Comparison of ENCODE assay signal across 13 cellular contexts in genomic region chr16:68200120-68200783, GRCh38. TPM values are rescaled to one million over a fixed set of nuclear protein-coding genes. Genes with fewer than 3 reads are reported as not detected.
DNase-seq lines count a peak whose midpoint lies in the region; ATAC-seq and TF ChIP-seq lines count a peak whose summit lies in the region.
"Had no signal": no experiment of that assay in that cellular context is flagged by ENCODE, and none has a peak within 500 bp of the region (broad histone marks: within the 10 kb centered on the region; RNA-seq: fewer than 3 reads in every experiment).

No MANE protein-coding gene starts in this region.

- H3K27me3 Mint-ChIP-seq in activated T-cell treated with anti-CD3 and anti-CD28 coated beads, Interleukin-2, amount 50 U/mL, for 4 hours (ENCODE audit: low read depth): no peaks in the 10 kb centered on the region
- H3K27me3 Mint-ChIP-seq in T-cell: no peaks in the 10 kb centered on the region

- H3K27ac Mint-ChIP-seq in T-cell: peak overlapping the region; percentile 69 to 74

- POLR2A ChIA-PET in T-cell (lab: Charles Lee): no interaction called here

- TF ChIP-seq CTCF in fibroblast of mammary gland (conservative IDR thresholded peaks at IDR 0.05; ENCODE audit: control insufficient read depth, insufficient read depth, low read depth, low read length) (no peak), upper lobe of left lung (IDR thresholded peaks at IDR 0.05) (no peak)

- peaks cover 13% of the 10 kb centered on the region for H3K4me1 Mint-ChIP-seq in activated T-cell treated with anti-CD3 and anti-CD28 coated beads, Interleukin-2, amount 50 U/mL, for 4 hours (ENCODE audit: low read depth)
- peaks cover 7 to 30% (median 19%) of the 10 kb centered on the region in 3 donors for H3K4me1 Mint-ChIP-seq in T-cell

- H3K9me3 Mint-ChIP-seq in activated T-cell treated with anti-CD3 and anti-CD28 coated beads, Interleukin-2, amount 50 U/mL, for 4 hours: no peaks in the 10 kb centered on the region
- no peaks in the 10 kb centered on the region for H3K9me3 Mint-ChIP-seq in T-cell

- H3K4me3 Mint-ChIP-seq in activated T-cell treated with anti-CD3 and anti-CD28 coated beads, Interleukin-2, amount 50 U/mL, for 4 hours: no peak overlapping the region
- no peak overlapping the region for H3K4me3 Mint-ChIP-seq in T-cell

- no peaks in the 10 kb centered on the region for H3K4me1 ChIP-seq in upper lobe of left lung
- H3K4me1 ChIP-seq: HAP-1 had no signal

- CTCF ChIA-PET in T-cell (lab: Charles Lee): no interaction called here

- no peaks in the 10 kb centered on the region for H3K27me3 ChIP-seq in upper lobe of left lung

- no peak for DNase-seq in activated T-cell treated with anti-CD3 and anti-CD28 coated beads, Interleukin-2, amount 50 U/mL, for 4 hours
- DNase-seq in activated T-cell treated with anti-CD3 and anti-CD28 coated beads, Interleukin-2, amount 50 U/mL, for 48 hours: no peak
- DNase-seq in T-cell: no peak
- peak; percentile 67 for DNase-seq in fibroblast of mammary gland (ENCODE audit: low read depth)
- DNase-seq in stimulated activated naive CD8-positive, alpha-beta T cell treated with anti-CD3 and anti-CD28 coated beads, Interleukin-15, Interleukin-2, amounts not matched to agents 100 U/mL and 50 U/mL, for 24 hours: no peak
- DNase-seq in MV-4-11 (lab: John Stamatoyannopoulos, UW): no peak
- no peak for DNase-seq in upper lobe of left lung
- DNase-seq: activated gamma-delta T cell, AML-193, NCI-H2107, SW 1271 had no signal

- H3K36me3 ChIP-seq in upper lobe of left lung: peaks cover 0 to 22% (median 3%) of the 10 kb centered on the region in 4 donors
- H3K36me3 ChIP-seq: HAP-1 had no signal

- no peak for TF ChIP-seq EP300 in upper lobe of left lung (IDR thresholded peaks at IDR 0.05)

- H3K9me3 ChIP-seq in upper lobe of left lung: no peaks in the 10 kb centered on the region
- H3K9me3 ChIP-seq: HAP-1 had no signal

- peaks cover 4% of the 10 kb centered on the region for H3K36me3 Mint-ChIP-seq in activated T-cell treated with anti-CD3 and anti-CD28 coated beads, Interleukin-2, amount 50 U/mL, for 4 hours (ENCODE audit: insufficient read depth)
- peaks cover 8% of the 10 kb centered on the region for H3K36me3 Mint-ChIP-seq in T-cell

- peak; percentile 79 to 81 for ATAC-seq in activated T-cell treated with anti-CD3 and anti-CD28 coated beads, Interleukin-2, amount 50 U/mL, for 4 hours
- ATAC-seq in T-cell (replicated peaks in 1 of 4): no peak
- ATAC-seq in stimulated activated naive CD8-positive, alpha-beta T cell treated with anti-CD3 and anti-CD28 coated beads, Interleukin-15, Interleukin-2, amounts not matched to agents 100 U/mL and 50 U/mL, for 24 hours: peak; percentile 90
- ATAC-seq in HG03378 (IDR thresholded peaks at IDR 0.05; ENCODE audit: unreplicated experiment): no peak
- no peak for ATAC-seq in upper lobe of left lung (ENCODE audit: low FRiP score in 2 of 2)

- WGBS in upper lobe of left lung, 2 donors: 51 to 54% methylated on average over 3 of the region's 3 CpGs

- no peak overlapping the region for H3K4me3 ChIP-seq in fibroblast of mammary gland (ENCODE audit: control insufficient read depth, low read depth, low read length)
- H3K4me3 ChIP-seq in upper lobe of left lung: no peak overlapping the region
- H3K4me3 ChIP-seq: HAP-1 had no signal

- no peak for TF ChIP-seq POLR2A in upper lobe of left lung (IDR thresholded peaks at IDR 0.05)

- H3K27ac ChIP-seq in upper lobe of left lung: no peak overlapping the region

RNA-seq across cellular contexts. Expression of gene ESRP2, which starts 35.7 kb away (rescaled TPM):
- 1 to 10 TPM in 1 of 3 donors, under 1 TPM in 2; 0.53 to 1.3 (median 0.68) TPM for total RNA-seq in activated T-cell treated with anti-CD3 and anti-CD28 coated beads, Interleukin-2, amount 50 U/mL, for 4 hours
- total RNA-seq in T-cell (under 1 TPM in 3 of 5 donors, not detected in 2; 0.47 to 0.79 (median 0.62) TPM), upper lobe of left lung (100 to 1,000 TPM in 1 of 6 donors, 10 to 100 TPM in 5; 54.2 to 102 (median 64.4) TPM)

RNA-seq across cellular contexts. Expression of gene PLA2G15, which starts 44.9 kb away (rescaled TPM):
- total RNA-seq in activated T-cell treated with anti-CD3 and anti-CD28 coated beads, Interleukin-2, amount 50 U/mL, for 4 hours: 10 to 100 TPM in 1 of 3 donors, 1 to 10 TPM in 2; 7.4 to 11.0 (median 7.9) TPM
- total RNA-seq in T-cell: 10 to 100 TPM in 4 of 5 donors, 1 to 10 TPM in 1; 8.7 to 16.4 (median 10.9) TPM
- 10 to 100 TPM; 25.6 to 84.8 (median 57.5) TPM for total RNA-seq in upper lobe of left lung

Comparison
In these comparisons a context has a peak if more than half of its experiments do, and no peak if none do; other contexts are left out.
1. ATAC-seq: peak in activated T-cell treated with anti-CD3 and anti-CD28 coated beads, Interleukin-2, amount 50 U/mL, for 4 hours (2 of 2) and stimulated activated naive CD8-positive, alpha-beta T cell treated with anti-CD3 and anti-CD28 coated beads, Interleukin-15, Interleukin-2, amounts not matched to agents 100 U/mL and 50 U/mL, for 24 hours (single experiment); none in T-cell (0 of 4), HG03378 (single experiment) and upper lobe of left lung (0 of 2).
2. RNA of gene ESRP2, which starts 35.7 kb away (total RNA-seq): 54.2 to 102 TPM in upper lobe of left lung; 0.53 to 1.3 TPM in activated T-cell treated with anti-CD3 and anti-CD28 coated beads, Interleukin-2, amount 50 U/mL, for 4 hours and 0.47 to 0.79 TPM in T-cell; every median in the first group is over 10 times any median in the second.